8 cellular contexts compared by ENCODE assay signal in genomic region chr17:64975318-64976087, GRCh38. TPM values are rescaled to one million over a fixed set of nuclear protein-coding genes. Genes with fewer than 3 reads are reported as not detected.
DNase-seq lines count a peak whose midpoint lies in the region; ATAC-seq and TF ChIP-seq lines count a peak whose summit lies in the region.

No MANE protein-coding gene starts in this region.

- peak overlapping the region; percentile 79 for H3K9ac ChIP-seq in mammary epithelial cell (ENCODE audit: insufficient read depth, low read length)

- H3K9me3 ChIP-seq in mammary epithelial cell (replicated peaks; ENCODE audit: insufficient read depth, low read length): no peaks in the 10 kb centered on the region

- CTCF ChIA-PET in mammary epithelial cell (lab: Charles Lee; ENCODE audit: low non-redundant PET): interaction anchor here (0.6 kb wide), 1 partner anchor 300 kb away, joined by 3 read pairs; no protein-coding TSS in a partner anchor

- 2% methylated on average over 33 of the region's 94 CpGs for WGBS in mammary epithelial cell (ENCODE audit: low coverage, missing lambda C conversion rate)

- peak overlapping the region; percentile 98 to 100 (median 99) for H3K27ac Mint-ChIP-seq in immature natural killer cell

- H3K9me3 Mint-ChIP-seq in immature natural killer cell: no peaks in the 10 kb centered on the region

- no peaks in the 10 kb centered on the region for H3K36me3 ChIP-seq in mammary epithelial cell (ENCODE audit: insufficient read depth, low read length)

- in situ Hi-C loops in mammary epithelial cell (cut with MboI; ENCODE audit: low sequenced_read_pairs in 2 of 2): loop anchor here in 1 of 2 donors (25.0 kb wide), 1 partner anchor 137 kb away; no protein-coding TSS in a partner anchor

- H3K4me1 ChIP-seq in mammary epithelial cell (ENCODE audit: insufficient read depth, low read length): peaks cover 23% of the 10 kb centered on the region

- H3K4me3 Mint-ChIP-seq in immature natural killer cell: peak overlapping the region; percentile 88 to 96 (median 93)

- H3K27me3 ChIP-seq in mammary epithelial cell (ENCODE audit: insufficient read depth, low read length): no peaks in the 10 kb centered on the region

- H3K4me1 Mint-ChIP-seq in immature natural killer cell: peaks cover 45 to 53% of the 10 kb centered on the region in 2 donors

- H3K4me3 ChIP-seq in AG09309 (ENCODE audit: control insufficient read depth, low read depth, low read length) (peak overlapping the region; percentile 68), WI38 (ENCODE audit: low read depth, low read length) (peak overlapping the region; percentile 63), mammary epithelial cell (replicated peaks in 1 of 3; ENCODE audit: insufficient read depth in 1 of 3, low read depth in 2 of 3, low read length in 3 of 3) (peak overlapping the region; percentile 49 to 74 (median 62))

- peak overlapping the region; percentile 82 for H3K27ac ChIP-seq in mammary epithelial cell (ENCODE audit: insufficient read depth, low read depth, low read length)

- peaks cover 20 to 28% (median 23%) of the 10 kb centered on the region in 3 donors for H3K27me3 Mint-ChIP-seq in immature natural killer cell (ENCODE audit: low read depth in 3 of 3)

- intact Hi-C loops in mammary epithelial cell (cut with micrococcal nuclease): loop anchor here (1.0 to 5.0 kb wide), 4 partner anchors 17 to 125 kb away; partner anchors contain the start of gene GNA13

- H4K20me1 ChIP-seq in mammary epithelial cell (ENCODE audit: insufficient read depth, low read length): no peaks in the 10 kb centered on the region

- ATAC-seq in GM19023 (IDR thresholded peaks at IDR 0.05; ENCODE audit: unreplicated experiment) (peak; percentile 86), HG03175 (IDR thresholded peaks at IDR 0.05; ENCODE audit: unreplicated experiment) (peak; percentile 83)

- peaks cover 4 to 8% (median 5%) of the 10 kb centered on the region in 3 donors for H3K36me3 Mint-ChIP-seq in immature natural killer cell

- peak overlapping the region; percentile 97 for H3K4me2 ChIP-seq in mammary epithelial cell (ENCODE audit: insufficient read depth, low read depth, low read length)

- TF ChIP-seq CTCF in AG09309 (IDR thresholded peaks at IDR 0.05; ENCODE audit: control insufficient read depth, insufficient read depth, low read depth, low read length, missing control alignments) (no peak), WI38 (IDR thresholded peaks at IDR 0.05; ENCODE audit: low read depth, low read length) (no peak), mammary epithelial cell (conservative IDR thresholded peaks at IDR 0.05 in 1 of 2, IDR thresholded peaks at IDR 0.05 in 1 of 2; ENCODE audit: extremely low read depth in 1 of 2, insufficient read depth in 1 of 2, low read depth in 1 of 2, low read length in 2 of 2) (no peak)

- TSS peak; percentile 55 for BruUV-seq in mammary epithelial cell (replicated peaks; lab: Mats Ljungman, UMichigan)

- H2AFZ ChIP-seq in mammary epithelial cell (ENCODE audit: low read depth, low read length): peak overlapping the region; percentile 94

- H3K79me2 ChIP-seq in mammary epithelial cell (ENCODE audit: insufficient read depth, low read length): no peaks in the 10 kb centered on the region

- DNase-seq in AG09309 (ENCODE audit: low read depth) (peak; percentile 57), NCI-H2227 (lab: John Stamatoyannopoulos, UW; ENCODE audit: unreplicated experiment) (peak; percentile 97), mammary epithelial cell (peak; percentile 94), immature natural killer cell (peak; percentile 99), smooth muscle cell of the brain vasculature (ENCODE audit: low read depth, low spot score) (peak; percentile 64)

- dilution Hi-C loops in mammary epithelial cell (cut with HindIII; ENCODE audit: low sequenced_read_pairs): no loop called here

RNA-seq across cellular contexts. Expression of gene LRRC37A3, which starts 56.2 kb away (rescaled TPM):
- 1 to 10 TPM; 2.7 to 7.7 TPM for total RNA-seq in mammary epithelial cell
- polyA plus RNA-seq in mammary epithelial cell: 0.56 TPM
- polyA minus RNA-seq in mammary epithelial cell: 8.4 TPM
- 1 to 10 TPM in 2 of 3 donors, under 1 TPM in 1; 0.58 to 2.3 (median 2.2) TPM for polyA plus RNA-seq in immature natural killer cell

Comparison
In these comparisons a context has a peak if more than half of its experiments do, and no peak if none do; other contexts are left out.
1. Peak in every context shown above with its lines: DNase-seq, ATAC-seq, H3K4me3 ChIP-seq and H3K27ac ChIP-seq.